Comparison of ENCODE assay signal across 8 cellular contexts in genomic region chr1:51517361-51518032, GRCh38. TPM values are rescaled to one million over a fixed set of nuclear protein-coding genes. Genes with fewer than 3 reads are reported as not detected.
DNase-seq lines count a peak whose midpoint lies in the region; ATAC-seq, FAIRE-seq and TF ChIP-seq lines count a peak whose summit lies in the region.

No MANE protein-coding gene starts in this region.

- FAIRE-seq in HepG2 (lab: Jason Lieb, UNC), result peak; percentile 12

- intact Hi-C loops in HepG2 (cut with micrococcal nuclease; ENCODE audit: unreplicated experiment), result no loop called here

- no TSS peak for BruUV-seq in HepG2 (replicated peaks; lab: Mats Ljungman, UMichigan)

- H3K4me1 ChIP-seq in HepG2 (ENCODE audit: insufficient read depth, low read length), result peaks cover 43% of the 10 kb centered on the region
- H3K4me1 ChIP-seq in thymus (ENCODE audit: control insufficient read depth, insufficient read depth, low read length), result peaks cover 10% of the 10 kb centered on the region

- no peaks in the 10 kb centered on the region for H3K36me3 ChIP-seq in HepG2 (replicated peaks in 1 of 2; ENCODE audit: control insufficient read depth in 1 of 2, insufficient read depth in 2 of 2, low read length in 2 of 2)
- no peaks in the 10 kb centered on the region for H3K36me3 ChIP-seq in thymus (ENCODE audit: control insufficient read depth, insufficient read depth)

- TF ChIP-seq RAD21 in HepG2 (CRISPR knock-in tag; IDR thresholded peaks at IDR 0.05), result no peak

- peaks cover 3% of the 10 kb centered on the region; the same call in 1 of the 2 replicates for H4K20me1 ChIP-seq in HepG2 (ENCODE audit: insufficient read depth, low read length)

- in situ Hi-C loops in KBM-7 (cut with MboI; ENCODE audit: low pct_unique_long_range_greater_than_20kb, low sequenced_read_pairs), result no loop called here
- in situ Hi-C loops in astrocyte of the cerebellum (cut with HindIII; ENCODE audit: low sequenced_read_pairs), result no loop called here
- in situ Hi-C loops in HepG2 (cut with HindIII; ENCODE audit: extremely low pct_ligation_motif_present, low pct_unique_long_range_greater_than_20kb), result no loop called here

- TF ChIP-seq EP300 in HepG2 (IDR thresholded peaks at IDR 0.05; ENCODE audit: low read depth in 2 of 2, low read length in 2 of 2), result no peak
- TF ChIP-seq EP300 in HepG2 (CRISPR knock-in tag; IDR thresholded peaks at IDR 0.05; ENCODE audit: borderline replicate concordance), result no peak

- ATAC-seq in HepG2, result no peak
- ATAC-seq in HG03097 (IDR thresholded peaks at IDR 0.05; ENCODE audit: low FRiP score, unreplicated experiment), result no peak

- no peak overlapping the region for H2AFZ ChIP-seq in HepG2 (ENCODE audit: low read length)

- no peak for TF ChIP-seq POLR2A in HepG2 (IDR thresholded peaks at IDR 0.05; ENCODE audit: insufficient read depth in 1 of 2, low read depth in 2 of 2, low read length in 2 of 2)

- peak; percentile 59 for DNase-seq in KBM-7
- no peak for DNase-seq in astrocyte of the cerebellum (ENCODE audit: low read depth)
- DNase-seq in HepG2 (ENCODE audit: low spot score), result no peak
- no peak for DNase-seq in NCI-H345 treated with DMSO at 0.1 percent for 48 hours (lab: John Stamatoyannopoulos, UW; ENCODE audit: unreplicated experiment)
- DNase-seq in NCI-H146 (lab: John Stamatoyannopoulos, UW), result no peak

- H3K4me3 ChIP-seq in astrocyte of the cerebellum (ENCODE audit: low read depth, low read length), result peak overlapping the region; percentile 76
- peak overlapping the region; percentile 79 to 97 (median 92) for H3K4me3 ChIP-seq in HepG2 (replicated peaks in 1 of 3; ENCODE audit: insufficient read depth in 1 of 3, low read depth in 2 of 3, low read length in 3 of 3)
- H3K4me3 ChIP-seq in thymus (ENCODE audit: low read length), result peak overlapping the region; percentile 74

- peak overlapping the region; percentile 82 for H3K9ac ChIP-seq in HepG2 (ENCODE audit: insufficient read depth, low read depth, low read length)

- 8% methylated on average over 7 of the region's 7 CpGs for WGBS in HepG2 (ENCODE audit: low lambda C conversion rate)
- 19% methylated on average over 7 of the region's 7 CpGs for WGBS in thymus

- H3K79me2 ChIP-seq in HepG2 (ENCODE audit: insufficient read depth, low read length), result peaks cover 59% of the 10 kb centered on the region

- no peak for TF ChIP-seq CTCF in C4-2B (conservative IDR thresholded peaks at IDR 0.05)
- no peak for TF ChIP-seq CTCF in astrocyte of the cerebellum (IDR thresholded peaks at IDR 0.05; ENCODE audit: low read depth, low read length, missing control alignments)
- no peak for TF ChIP-seq CTCF in HepG2 (CRISPR knock-in tag; IDR thresholded peaks at IDR 0.05)

- H3K27me3 ChIP-seq in HepG2 (ENCODE audit: control insufficient read depth in 1 of 2, insufficient read depth in 2 of 2, low read length in 2 of 2), result no peaks in the 10 kb centered on the region
- H3K27me3 ChIP-seq in thymus (ENCODE audit: control insufficient read depth, insufficient read depth), result no peaks in the 10 kb centered on the region

- CTCF ChIA-PET in HepG2 (lab: Yijun Ruan, JAX; ENCODE audit: low intra/inter-chr PET ratio, low total read pairs), result no interaction called here

- H3K9me3 ChIP-seq in HepG2 (ENCODE audit: low read length), result no peaks in the 10 kb centered on the region
- H3K9me3 ChIP-seq in thymus (ENCODE audit: control insufficient read depth), result no peaks in the 10 kb centered on the region

- H3K4me2 ChIP-seq in HepG2 (ENCODE audit: low read depth, low read length), result peak overlapping the region; percentile 90

- H3K27ac ChIP-seq in C4-2B (peak overlapping the region; percentile 88), HepG2 (ENCODE audit: extremely low read length, insufficient read depth, low read length) (peak overlapping the region; percentile 97), thymus (ENCODE audit: low read depth) (peak overlapping the region; percentile 86)

- POLR2A ChIA-PET in HepG2 (lab: Yijun Ruan, JAX), result interaction anchor here (1.0 to 1.2 kb wide), 2 partner anchors 8 to 29 kb away, joined by 3 to 5 read pairs; no protein-coding TSS in a partner anchor

TF ChIP-seq in HepG2, 621 proteins besides CTCF, POLR2A, EP300 and RAD21 (continues in another document):
- no peak for TF ChIP-seq MYC (CRISPR knock-in tag; IDR thresholded peaks at IDR 0.05; ENCODE audit: borderline replicate concordance)
- 0 out of 4 replicates have a peak, but pooled peaks of 1 of the 2 experiments have one; percentile 6 for TF ChIP-seq HMGXB4 (CRISPR knock-in tag; IDR thresholded peaks at IDR 0.05; ENCODE audit: borderline replicate concordance in 1 of 2, low read depth in 1 of 2)
- TF ChIP-seq MED1 (CRISPR knock-in tag; IDR thresholded peaks at IDR 0.05), result 0 out of 2 replicates have a peak, but pooled peaks have one; percentile 10
- TF ChIP-seq CREM (IDR thresholded peaks at IDR 0.05), result 0 out of 2 replicates have a peak, but pooled peaks have one; percentile 35
- TF ChIP-seq CREM (CRISPR knock-in tag; IDR thresholded peaks at IDR 0.05), result no peak
- peak; percentile 7; the same call in 1 of the 2 replicates for TF ChIP-seq KDM4B (CRISPR knock-in tag; IDR thresholded peaks at IDR 0.05)
- 0 out of 2 replicates have a peak, but pooled peaks have one; percentile 23 for TF ChIP-seq NR2C2 (CRISPR knock-in tag; IDR thresholded peaks at IDR 0.05; ENCODE audit: borderline replicate concordance)
- no peak for TF ChIP-seq DRAP1 (CRISPR knock-in tag; IDR thresholded peaks at IDR 0.05)
- TF ChIP-seq CHD4 (IDR thresholded peaks at IDR 0.05; ENCODE audit: borderline replicate concordance, low read length), result no peak
- peak; percentile 39; the same call in 1 of the 2 replicates for TF ChIP-seq MEIS1 (CRISPR knock-in tag; IDR thresholded peaks at IDR 0.05; ENCODE audit: borderline replicate concordance)
- TF ChIP-seq SAP130 (CRISPR knock-in tag; IDR thresholded peaks at IDR 0.05; ENCODE audit: low read depth), result no peak

RNA-seq across cellular contexts. Expression of gene EPS15, which starts 1.6 kb away (rescaled TPM):
- 19.3 and 33.6 TPM in 2 replicates for total RNA-seq in HepG2 (2016; rRNA removed; fragmentation: Illumina TruSeq; extraction: Trizol)
- total RNA-seq in HepG2 (2016; cell fraction: cytosol; rRNA removed; fragmentation: Illumina TruSeq; extraction: Trizol; ENCODE audit: low read depth), result 18.9 and 24.9 TPM in 2 replicates
- 18.3 and 30.7 TPM in 2 replicates for total RNA-seq in HepG2 (2016; cell fraction: insoluble cytoplasmic fraction; rRNA removed; fragmentation: Illumina TruSeq; extraction: Trizol)
- 20.2 and 23.7 TPM in 2 replicates for total RNA-seq in HepG2 (2016; cell fraction: membrane; rRNA removed; fragmentation: Illumina TruSeq; extraction: Trizol)
- 19.4 and 20.2 TPM in 2 replicates for total RNA-seq in HepG2 (2016; cell fraction: nucleus; rRNA removed; fragmentation: Illumina TruSeq; extraction: Trizol)
- 13.5 and 14.3 TPM in 2 replicates for polyA plus RNA-seq in HepG2 (2011; rRNA removed)
- polyA plus RNA-seq in HepG2 (2011; cell fraction: cytosol; rRNA removed), result 6.6 and 11.7 TPM in 2 replicates
- 11.1 and 13.7 TPM in 2 replicates for polyA plus RNA-seq in HepG2 (2011; cell fraction: nucleus; rRNA removed)
- polyA plus RNA-seq in HepG2 (2012), result 17.2 and 18.4 TPM in 2 replicates
- 1.9 and 2.1 TPM in 2 replicates for polyA plus RNA-seq in HepG2 (2016; cell fraction: cytosol; fragmentation: Illumina TruSeq; extraction: Trizol; ENCODE audit: low read depth)
- 22.3 and 23.1 TPM in 2 replicates for polyA plus RNA-seq in HepG2 (2016; cell fraction: insoluble cytoplasmic fraction; fragmentation: Illumina TruSeq; extraction: Trizol; ENCODE audit: low read depth)
- 7.0 and 7.5 TPM in 2 replicates for polyA plus RNA-seq in HepG2 (2016; cell fraction: membrane; fragmentation: Illumina TruSeq; extraction: Trizol; ENCODE audit: low read depth)
- 18.0 and 18.2 TPM in 2 replicates for polyA plus RNA-seq in HepG2 (2016; cell fraction: nucleus; fragmentation: Illumina TruSeq; extraction: Trizol; ENCODE audit: insufficient read depth, low read depth)
- 20.3 and 23.0 TPM in 2 replicates for polyA minus RNA-seq in HepG2 (2011; rRNA and poly(A)+ RNA removed; ENCODE audit: low replicate concordance)
- polyA minus RNA-seq in HepG2 (2011; cell fraction: cytosol; rRNA and poly(A)+ RNA removed), result 28.8 and 39.2 TPM in 2 replicates
- polyA minus RNA-seq in HepG2 (2011; cell fraction: nucleus; rRNA and poly(A)+ RNA removed), result 39.4 and 39.5 TPM in 2 replicates
- 35.3 TPM for polyA plus RNA-seq in thymus
